In the genomic region with DNA sequence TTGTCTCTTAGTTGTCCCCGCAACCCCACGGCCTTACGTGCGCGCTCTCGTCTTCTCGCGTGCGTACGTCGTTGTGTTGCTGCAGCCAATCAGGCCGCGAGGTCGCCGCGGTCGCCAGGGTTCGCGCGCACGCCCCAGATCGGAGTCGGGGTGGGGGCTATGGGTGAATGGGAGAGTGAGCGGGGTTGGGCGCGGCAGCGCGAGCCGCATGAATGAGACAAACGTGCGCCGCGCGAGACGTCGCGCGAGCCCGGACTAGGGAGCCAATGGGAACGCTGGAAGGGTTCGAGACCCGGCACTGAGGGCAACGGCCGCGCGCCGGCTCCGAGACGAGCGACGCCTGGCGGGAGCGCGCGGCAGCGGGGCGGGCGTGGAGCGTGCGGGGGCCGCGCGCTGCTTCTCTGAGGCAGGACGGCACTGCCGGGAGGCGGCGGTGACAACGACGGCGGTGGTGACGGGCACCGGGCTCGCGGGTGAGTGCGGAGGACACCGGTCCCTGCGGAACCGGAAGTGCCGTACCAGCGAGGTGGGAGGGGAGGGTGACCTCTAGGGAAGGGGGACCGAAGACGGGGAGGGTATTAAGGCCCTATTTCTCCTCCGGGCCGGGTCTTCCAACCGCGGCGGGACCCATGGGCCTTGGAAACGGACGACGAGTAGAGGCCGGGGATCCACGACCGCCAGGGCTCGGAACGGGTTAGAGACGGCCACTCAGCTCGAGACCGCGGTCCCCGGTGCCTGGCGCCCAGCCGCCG, we compare ENCODE assay signal across 1 cellular context.
A peak's percentile ranks its signal among the peaks of the same experiment; 100 is the strongest.
TF ChIP-seq lines count a peak whose summit lies in the region.

A gene with protein sequence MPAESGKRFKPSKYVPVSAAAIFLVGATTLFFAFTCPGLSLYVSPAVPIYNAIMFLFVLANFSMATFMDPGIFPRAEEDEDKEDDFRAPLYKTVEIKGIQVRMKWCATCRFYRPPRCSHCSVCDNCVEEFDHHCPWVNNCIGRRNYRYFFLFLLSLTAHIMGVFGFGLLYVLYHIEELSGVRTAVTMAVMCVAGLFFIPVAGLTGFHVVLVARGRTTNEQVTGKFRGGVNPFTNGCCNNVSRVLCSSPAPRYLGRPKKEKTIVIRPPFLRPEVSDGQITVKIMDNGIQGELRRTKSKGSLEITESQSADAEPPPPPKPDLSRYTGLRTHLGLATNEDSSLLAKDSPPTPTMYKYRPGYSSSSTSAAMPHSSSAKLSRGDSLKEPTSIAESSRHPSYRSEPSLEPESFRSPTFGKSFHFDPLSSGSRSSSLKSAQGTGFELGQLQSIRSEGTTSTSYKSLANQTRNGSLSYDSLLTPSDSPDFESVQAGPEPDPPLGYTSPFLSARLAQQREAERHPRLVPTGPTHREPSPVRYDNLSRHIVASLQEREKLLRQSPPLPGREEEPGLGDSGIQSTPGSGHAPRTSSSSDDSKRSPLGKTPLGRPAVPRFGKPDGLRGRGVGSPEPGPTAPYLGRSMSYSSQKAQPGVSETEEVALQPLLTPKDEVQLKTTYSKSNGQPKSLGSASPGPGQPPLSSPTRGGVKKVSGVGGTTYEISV (plus strand): TSS at position 400 of the 752 bp plus-strand sequence. CDS start 4,977 bp downstream, outside the sequence.

TF ChIP-seq in GM12878, 131 proteins besides CTCF, POLR2A, EP300 and RAD21 (continued from another document and continues in another):
- TF ChIP-seq, protein P1, sequence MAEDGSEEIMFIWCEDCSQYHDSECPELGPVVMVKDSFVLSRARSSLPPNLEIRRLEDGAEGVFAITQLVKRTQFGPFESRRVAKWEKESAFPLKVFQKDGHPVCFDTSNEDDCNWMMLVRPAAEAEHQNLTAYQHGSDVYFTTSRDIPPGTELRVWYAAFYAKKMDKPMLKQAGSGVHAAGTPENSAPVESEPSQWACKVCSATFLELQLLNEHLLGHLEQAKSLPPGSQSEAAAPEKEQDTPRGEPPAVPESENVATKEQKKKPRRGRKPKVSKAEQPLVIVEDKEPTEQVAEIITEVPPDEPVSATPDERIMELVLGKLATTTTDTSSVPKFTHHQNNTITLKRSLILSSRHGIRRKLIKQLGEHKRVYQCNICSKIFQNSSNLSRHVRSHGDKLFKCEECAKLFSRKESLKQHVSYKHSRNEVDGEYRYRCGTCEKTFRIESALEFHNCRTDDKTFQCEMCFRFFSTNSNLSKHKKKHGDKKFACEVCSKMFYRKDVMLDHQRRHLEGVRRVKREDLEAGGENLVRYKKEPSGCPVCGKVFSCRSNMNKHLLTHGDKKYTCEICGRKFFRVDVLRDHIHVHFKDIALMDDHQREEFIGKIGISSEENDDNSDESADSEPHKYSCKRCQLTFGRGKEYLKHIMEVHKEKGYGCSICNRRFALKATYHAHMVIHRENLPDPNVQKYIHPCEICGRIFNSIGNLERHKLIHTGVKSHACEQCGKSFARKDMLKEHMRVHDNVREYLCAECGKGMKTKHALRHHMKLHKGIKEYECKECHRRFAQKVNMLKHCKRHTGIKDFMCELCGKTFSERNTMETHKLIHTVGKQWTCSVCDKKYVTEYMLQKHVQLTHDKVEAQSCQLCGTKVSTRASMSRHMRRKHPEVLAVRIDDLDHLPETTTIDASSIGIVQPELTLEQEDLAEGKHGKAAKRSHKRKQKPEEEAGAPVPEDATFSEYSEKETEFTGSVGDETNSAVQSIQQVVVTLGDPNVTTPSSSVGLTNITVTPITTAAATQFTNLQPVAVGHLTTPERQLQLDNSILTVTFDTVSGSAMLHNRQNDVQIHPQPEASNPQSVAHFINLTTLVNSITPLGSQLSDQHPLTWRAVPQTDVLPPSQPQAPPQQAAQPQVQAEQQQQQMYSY (CRISPR knock-in tag; IDR thresholded peaks at IDR 0.05) = no peak
- TF ChIP-seq CHD2 (IDR thresholded peaks at IDR 0.05; ENCODE audit: borderline replicate concordance, low read depth, low read length) = peak; percentile 95
- TF ChIP-seq POLR2AphosphoS2 (IDR thresholded peaks at IDR 0.05; ENCODE audit: low read depth, low read length) = peak; percentile 71; the same call in 1 of the 2 replicates
- TF ChIP-seq TAF1 (IDR thresholded peaks at IDR 0.05; ENCODE audit: borderline replicate concordance, low read depth, low read length) = peak; percentile 87
- TF ChIP-seq, protein P2, sequence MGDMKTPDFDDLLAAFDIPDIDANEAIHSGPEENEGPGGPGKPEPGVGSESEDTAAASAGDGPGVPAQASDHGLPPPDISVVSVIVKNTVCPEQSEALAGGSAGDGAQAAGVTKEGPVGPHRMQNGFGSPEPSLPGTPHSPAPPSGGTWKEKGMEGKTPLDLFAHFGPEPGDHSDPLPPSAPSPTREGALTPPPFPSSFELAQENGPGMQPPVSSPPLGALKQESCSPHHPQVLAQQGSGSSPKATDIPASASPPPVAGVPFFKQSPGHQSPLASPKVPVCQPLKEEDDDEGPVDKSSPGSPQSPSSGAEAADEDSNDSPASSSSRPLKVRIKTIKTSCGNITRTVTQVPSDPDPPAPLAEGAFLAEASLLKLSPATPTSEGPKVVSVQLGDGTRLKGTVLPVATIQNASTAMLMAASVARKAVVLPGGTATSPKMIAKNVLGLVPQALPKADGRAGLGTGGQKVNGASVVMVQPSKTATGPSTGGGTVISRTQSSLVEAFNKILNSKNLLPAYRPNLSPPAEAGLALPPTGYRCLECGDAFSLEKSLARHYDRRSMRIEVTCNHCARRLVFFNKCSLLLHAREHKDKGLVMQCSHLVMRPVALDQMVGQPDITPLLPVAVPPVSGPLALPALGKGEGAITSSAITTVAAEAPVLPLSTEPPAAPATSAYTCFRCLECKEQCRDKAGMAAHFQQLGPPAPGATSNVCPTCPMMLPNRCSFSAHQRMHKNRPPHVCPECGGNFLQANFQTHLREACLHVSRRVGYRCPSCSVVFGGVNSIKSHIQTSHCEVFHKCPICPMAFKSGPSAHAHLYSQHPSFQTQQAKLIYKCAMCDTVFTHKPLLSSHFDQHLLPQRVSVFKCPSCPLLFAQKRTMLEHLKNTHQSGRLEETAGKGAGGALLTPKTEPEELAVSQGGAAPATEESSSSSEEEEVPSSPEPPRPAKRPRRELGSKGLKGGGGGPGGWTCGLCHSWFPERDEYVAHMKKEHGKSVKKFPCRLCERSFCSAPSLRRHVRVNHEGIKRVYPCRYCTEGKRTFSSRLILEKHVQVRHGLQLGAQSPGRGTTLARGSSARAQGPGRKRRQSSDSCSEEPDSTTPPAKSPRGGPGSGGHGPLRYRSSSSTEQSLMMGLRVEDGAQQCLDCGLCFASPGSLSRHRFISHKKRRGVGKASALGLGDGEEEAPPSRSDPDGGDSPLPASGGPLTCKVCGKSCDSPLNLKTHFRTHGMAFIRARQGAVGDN (IDR thresholded peaks at IDR 0.05) = peak; percentile 87
- peak; percentile 38; the same call in 1 of the 2 replicates for TF ChIP-seq SMAD5 (IDR thresholded peaks at IDR 0.05; ENCODE audit: low read depth)
- peak; percentile 71; the same call in 1 of the 2 replicates for TF ChIP-seq GABPA (IDR thresholded peaks at IDR 0.05; ENCODE audit: low read depth)
- no peak for TF ChIP-seq JUND (IDR thresholded peaks at IDR 0.05; ENCODE audit: low read depth, low read length)
- TF ChIP-seq HDGF (IDR thresholded peaks at IDR 0.05) = peak; percentile 88
- TF ChIP-seq TCF3 (IDR thresholded peaks at IDR 0.05; ENCODE audit: borderline replicate concordance, insufficient read depth, low read depth, low read length) = 0 out of 2 replicates have a peak, but pooled peaks have one; percentile 34
- TF ChIP-seq, protein P3, sequence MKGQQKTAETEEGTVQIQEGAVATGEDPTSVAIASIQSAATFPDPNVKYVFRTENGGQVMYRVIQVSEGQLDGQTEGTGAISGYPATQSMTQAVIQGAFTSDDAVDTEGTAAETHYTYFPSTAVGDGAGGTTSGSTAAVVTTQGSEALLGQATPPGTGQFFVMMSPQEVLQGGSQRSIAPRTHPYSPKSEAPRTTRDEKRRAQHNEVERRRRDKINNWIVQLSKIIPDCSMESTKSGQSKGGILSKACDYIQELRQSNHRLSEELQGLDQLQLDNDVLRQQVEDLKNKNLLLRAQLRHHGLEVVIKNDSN (IDR thresholded peaks at IDR 0.05; ENCODE audit: borderline replicate concordance, extremely low read length, insufficient read depth, low read depth, low read length) = no peak
- TF ChIP-seq KDM1A (IDR thresholded peaks at IDR 0.05; ENCODE audit: borderline replicate concordance) = no peak
- peak; percentile 82 to 85 for TF ChIP-seq EGR1 (IDR thresholded peaks at IDR 0.05; ENCODE audit: borderline replicate concordance in 1 of 2, low read depth in 2 of 2, low read length in 2 of 2)
- TF ChIP-seq CHD4 (IDR thresholded peaks at IDR 0.05) = no peak
- TF ChIP-seq, protein P4, sequence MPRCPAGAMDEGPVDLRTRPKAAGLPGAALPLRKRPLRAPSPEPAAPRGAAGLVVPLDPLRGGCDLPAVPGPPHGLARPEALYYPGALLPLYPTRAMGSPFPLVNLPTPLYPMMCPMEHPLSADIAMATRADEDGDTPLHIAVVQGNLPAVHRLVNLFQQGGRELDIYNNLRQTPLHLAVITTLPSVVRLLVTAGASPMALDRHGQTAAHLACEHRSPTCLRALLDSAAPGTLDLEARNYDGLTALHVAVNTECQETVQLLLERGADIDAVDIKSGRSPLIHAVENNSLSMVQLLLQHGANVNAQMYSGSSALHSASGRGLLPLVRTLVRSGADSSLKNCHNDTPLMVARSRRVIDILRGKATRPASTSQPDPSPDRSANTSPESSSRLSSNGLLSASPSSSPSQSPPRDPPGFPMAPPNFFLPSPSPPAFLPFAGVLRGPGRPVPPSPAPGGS (IDR thresholded peaks at IDR 0.05; ENCODE audit: borderline replicate concordance, insufficient read depth, low read depth, low read length, poor library complexity, severe bottlenecking) = peak; percentile 25
- peak; percentile 86 for TF ChIP-seq BACH1 (IDR thresholded peaks at IDR 0.05; ENCODE audit: borderline replicate concordance)
- TF ChIP-seq SIN3A (IDR thresholded peaks at IDR 0.05; ENCODE audit: low read depth, low read length) = peak; percentile 68
- peak; percentile 39; the same call in 1 of the 2 replicates for TF ChIP-seq CREB1 (IDR thresholded peaks at IDR 0.05; ENCODE audit: low read depth)
- peak; percentile 38; the same call in 1 of the 2 replicates for TF ChIP-seq RB1 (IDR thresholded peaks at IDR 0.05; ENCODE audit: borderline replicate concordance)
- no peak for TF ChIP-seq TCF12 (IDR thresholded peaks at IDR 0.05; ENCODE audit: low read depth, low read length)
- TF ChIP-seq BHLHE40 (IDR thresholded peaks at IDR 0.05; ENCODE audit: borderline replicate concordance in 1 of 2, low read depth in 2 of 2, low read length in 1 of 2) = peak; percentile 7 to 95; a peak in 3 of 4 replicates
- TF ChIP-seq, protein P5, sequence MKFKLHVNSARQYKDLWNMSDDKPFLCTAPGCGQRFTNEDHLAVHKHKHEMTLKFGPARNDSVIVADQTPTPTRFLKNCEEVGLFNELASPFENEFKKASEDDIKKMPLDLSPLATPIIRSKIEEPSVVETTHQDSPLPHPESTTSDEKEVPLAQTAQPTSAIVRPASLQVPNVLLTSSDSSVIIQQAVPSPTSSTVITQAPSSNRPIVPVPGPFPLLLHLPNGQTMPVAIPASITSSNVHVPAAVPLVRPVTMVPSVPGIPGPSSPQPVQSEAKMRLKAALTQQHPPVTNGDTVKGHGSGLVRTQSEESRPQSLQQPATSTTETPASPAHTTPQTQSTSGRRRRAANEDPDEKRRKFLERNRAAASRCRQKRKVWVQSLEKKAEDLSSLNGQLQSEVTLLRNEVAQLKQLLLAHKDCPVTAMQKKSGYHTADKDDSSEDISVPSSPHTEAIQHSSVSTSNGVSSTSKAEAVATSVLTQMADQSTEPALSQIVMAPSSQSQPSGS (IDR thresholded peaks at IDR 0.05; ENCODE audit: low read length) = no peak
- no peak for TF ChIP-seq KLF5 (IDR thresholded peaks at IDR 0.05; ENCODE audit: partially characterized antibody)
- TF ChIP-seq POU2F2 (IDR thresholded peaks at IDR 0.05; ENCODE audit: borderline replicate concordance, low read depth, low read length) = 0 out of 3 replicates have a peak, but pooled peaks have one; percentile 53
- TF ChIP-seq, protein P6, sequence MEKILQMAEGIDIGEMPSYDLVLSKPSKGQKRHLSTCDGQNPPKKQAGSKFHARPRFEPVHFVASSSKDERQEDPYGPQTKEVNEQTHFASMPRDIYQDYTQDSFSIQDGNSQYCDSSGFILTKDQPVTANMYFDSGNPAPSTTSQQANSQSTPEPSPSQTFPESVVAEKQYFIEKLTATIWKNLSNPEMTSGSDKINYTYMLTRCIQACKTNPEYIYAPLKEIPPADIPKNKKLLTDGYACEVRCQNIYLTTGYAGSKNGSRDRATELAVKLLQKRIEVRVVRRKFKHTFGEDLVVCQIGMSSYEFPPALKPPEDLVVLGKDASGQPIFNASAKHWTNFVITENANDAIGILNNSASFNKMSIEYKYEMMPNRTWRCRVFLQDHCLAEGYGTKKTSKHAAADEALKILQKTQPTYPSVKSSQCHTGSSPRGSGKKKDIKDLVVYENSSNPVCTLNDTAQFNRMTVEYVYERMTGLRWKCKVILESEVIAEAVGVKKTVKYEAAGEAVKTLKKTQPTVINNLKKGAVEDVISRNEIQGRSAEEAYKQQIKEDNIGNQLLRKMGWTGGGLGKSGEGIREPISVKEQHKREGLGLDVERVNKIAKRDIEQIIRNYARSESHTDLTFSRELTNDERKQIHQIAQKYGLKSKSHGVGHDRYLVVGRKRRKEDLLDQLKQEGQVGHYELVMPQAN (conservative IDR thresholded peaks at IDR 0.05) = peak; percentile 90
- no peak for TF ChIP-seq ATF7 (IDR thresholded peaks at IDR 0.05; ENCODE audit: low read depth)
- TF ChIP-seq NR2C1 (IDR thresholded peaks at IDR 0.05) = peak; percentile 57
- TF ChIP-seq ZSCAN29 (IDR thresholded peaks at IDR 0.05) = 0 out of 2 replicates have a peak, but pooled peaks have one; percentile 20
- no peak for TF ChIP-seq HDAC6 (IDR thresholded peaks at IDR 0.05; ENCODE audit: unreplicated experiment)
- no peak for TF ChIP-seq NFIC (IDR thresholded peaks at IDR 0.05; ENCODE audit: low read depth, low read length)
- peak; percentile 43 for TF ChIP-seq MYC (IDR thresholded peaks at IDR 0.05; ENCODE audit: insufficient read depth, insufficient read length, insufficient replicate concordance, low read length, severe bottlenecking)
- TF ChIP-seq NR2F1 (conservative IDR thresholded peaks at IDR 0.05) = peak; percentile 76
- TF ChIP-seq BRCA1 (IDR thresholded peaks at IDR 0.05; ENCODE audit: low read depth, low read length) = peak; percentile 65
- no peak for TF ChIP-seq ZNF384 (IDR thresholded peaks at IDR 0.05; ENCODE audit: borderline replicate concordance, low read depth, low read length)
- TF ChIP-seq STAT3 (IDR thresholded peaks at IDR 0.05; ENCODE audit: low read depth, low read length) = no peak
- TF ChIP-seq PAX5 (IDR thresholded peaks at IDR 0.05; ENCODE audit: borderline replicate concordance, low read depth, low read length) = peak; percentile 25; the same call in 1 of the 2 replicates
- peak; percentile 49 for TF ChIP-seq DPF2 (IDR thresholded peaks at IDR 0.05)
- TF ChIP-seq LARP7 (IDR thresholded peaks at IDR 0.05) = peak; percentile 94
- TF ChIP-seq NFXL1 (IDR thresholded peaks at IDR 0.05; ENCODE audit: borderline replicate concordance) = no peak
